Comparison of ENCODE assay signal across 9 cellular contexts in the genomic region with DNA sequence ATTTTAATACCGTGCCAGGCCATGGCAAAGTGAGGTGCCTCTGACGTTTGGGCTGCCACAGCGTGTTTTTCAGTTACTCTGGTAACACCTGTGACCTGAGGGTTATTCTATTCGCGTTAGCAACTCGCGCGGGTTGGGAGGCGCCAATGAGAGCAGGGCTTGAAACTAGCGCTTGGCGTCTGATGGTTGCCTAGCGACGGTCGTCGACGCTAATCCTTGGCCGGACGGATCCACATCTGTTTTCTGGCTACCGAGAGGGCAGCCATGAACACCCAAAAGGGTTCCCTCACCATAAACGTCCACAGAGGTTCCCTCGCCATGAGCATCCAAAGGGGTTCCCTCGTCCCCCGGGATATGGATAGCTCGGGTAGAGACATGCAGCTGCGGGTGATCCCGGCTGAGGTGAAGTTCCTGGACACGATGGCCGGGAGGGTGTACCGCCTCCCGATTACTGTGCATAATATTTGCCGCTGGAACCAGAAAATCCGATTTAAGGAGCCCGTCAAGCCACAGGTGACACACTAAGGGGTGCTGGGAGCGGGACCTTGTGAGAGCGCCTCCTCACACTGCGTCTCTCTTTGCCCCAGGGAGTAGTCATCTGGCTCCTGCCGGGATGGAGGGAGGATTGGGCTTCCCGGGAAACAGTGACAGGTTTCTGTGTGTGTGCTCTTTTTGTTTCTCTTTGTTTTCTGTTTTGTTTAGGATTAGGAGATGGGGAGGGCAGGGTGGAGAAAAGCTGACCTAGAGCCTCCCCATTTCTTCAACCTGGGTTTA. TPM values are rescaled to one million over a fixed set of nuclear protein-coding genes. Genes with fewer than 3 reads are reported as not detected.
DNase-seq lines count a peak whose midpoint lies in the region; ATAC-seq and TF ChIP-seq lines count a peak whose summit lies in the region.
"Had no signal": no experiment of that assay in that cellular context is flagged by ENCODE, and none has a peak within 500 bp of the region (broad histone marks: within the 10 kb centered on the region; RNA-seq: fewer than 3 reads in every experiment).

A gene with protein sequence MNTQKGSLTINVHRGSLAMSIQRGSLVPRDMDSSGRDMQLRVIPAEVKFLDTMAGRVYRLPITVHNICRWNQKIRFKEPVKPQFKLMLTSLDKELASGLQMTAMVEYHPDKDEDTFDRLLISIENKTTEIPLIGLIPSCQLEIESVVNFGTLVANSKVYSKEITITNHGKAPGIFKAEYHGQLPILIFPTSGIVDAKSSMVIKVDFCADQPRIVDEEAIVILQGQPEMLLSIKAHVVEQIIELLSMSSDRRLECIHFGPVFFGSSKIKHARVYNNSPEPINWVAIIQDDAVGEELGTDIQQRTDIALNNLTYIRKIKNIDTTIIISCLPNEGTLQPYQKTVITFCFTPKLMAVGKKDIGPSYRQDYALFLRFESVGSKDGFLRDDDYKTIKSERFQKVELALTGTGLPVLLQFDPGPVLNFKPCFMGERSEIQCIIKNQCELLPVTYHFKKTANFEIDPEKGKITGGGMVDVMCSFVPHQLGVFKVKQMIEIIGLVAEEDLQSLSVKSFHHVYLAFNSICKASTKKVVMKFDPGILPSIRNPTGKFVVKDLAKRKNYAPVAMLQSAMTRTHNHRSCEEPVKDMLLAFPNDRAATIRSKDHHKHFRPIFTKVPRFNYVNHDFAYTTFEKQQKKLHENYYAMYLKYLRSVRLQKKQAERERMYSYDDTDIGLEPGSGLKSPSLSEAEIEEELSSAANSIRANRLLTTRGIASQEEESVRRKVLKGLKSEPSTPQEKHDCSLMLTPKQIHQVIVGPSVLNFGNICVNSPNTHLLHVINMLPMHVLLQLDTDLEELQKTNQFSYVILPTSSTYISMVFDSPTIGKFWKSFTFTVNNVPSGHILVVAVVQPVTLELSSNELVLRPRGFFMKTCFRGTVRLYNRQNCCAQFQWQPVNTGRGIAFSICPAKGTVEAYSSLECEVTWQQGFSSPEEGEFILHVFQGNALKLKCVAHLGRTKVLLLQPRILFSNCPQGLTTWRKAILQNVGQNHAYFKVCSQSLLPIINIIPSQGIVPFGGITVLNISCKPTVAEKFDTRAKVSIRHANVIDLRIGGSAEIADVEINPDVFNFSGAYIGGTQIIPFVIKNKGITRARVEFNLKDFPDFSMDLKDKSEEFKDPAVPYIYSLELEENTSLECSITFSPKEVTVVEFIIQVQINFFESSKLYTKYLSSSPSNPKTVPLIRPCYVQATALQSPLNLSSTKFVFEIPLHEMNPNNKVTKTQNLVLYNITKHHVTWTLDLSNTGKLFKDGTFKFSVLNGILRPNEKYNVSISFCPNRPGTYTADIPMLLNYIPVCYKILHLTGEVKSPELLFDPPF (N-terminal part only) (plus strand): TSS at position 199 of the 774 bp plus-strand sequence. CDS start 66 bp downstream, at position 265.

- no peak for ATAC-seq in HG03108 (IDR thresholded peaks at IDR 0.05; ENCODE audit: unreplicated experiment)
- ATAC-seq in stimulated activated naive CD8-positive, alpha-beta T cell treated with anti-CD3 and anti-CD28 coated beads, Interleukin-15, Interleukin-2, amounts not matched to agents 100 U/mL and 50 U/mL, for 24 hours, result no peak

- no peaks in the 10 kb centered on the region for H3K36me3 Mint-ChIP-seq in Calu3 (ENCODE audit: insufficient read depth, unreplicated experiment)
- H3K36me3 Mint-ChIP-seq in nephron progenitor cell (ENCODE audit: low read depth), result no peaks in the 10 kb centered on the region
- H3K36me3 Mint-ChIP-seq in activated T-helper 1 cell treated with anti-CD3 and anti-CD28 coated beads, Interleukin-12 subunit alpha, Interleukin-12 subunit beta, Interleukin-2, Interleukin-4 antibody, amounts not matched to agents 30 ng/mL and 10 ng/mL and 1 ng/mL, durations not matched to agents 14 hours and 24 hours and 36 hours (ENCODE audit: low read depth), result no peaks in the 10 kb centered on the region

- H3K4me3 ChIP-seq in epithelial cell of esophagus (ENCODE audit: low read length), result peak within 1 kb of the TSS; percentile 18

- no peak within 1 kb of the TSS for H3K27ac Mint-ChIP-seq in Calu3 (ENCODE audit: unreplicated experiment)
- no peak within 1 kb of the TSS for H3K27ac Mint-ChIP-seq in nephron progenitor cell
- H3K27ac Mint-ChIP-seq in activated T-helper 1 cell treated with anti-CD3 and anti-CD28 coated beads, Interleukin-12 subunit alpha, Interleukin-12 subunit beta, Interleukin-2, Interleukin-4 antibody, amounts not matched to agents 30 ng/mL and 10 ng/mL and 1 ng/mL, durations not matched to agents 14 hours and 24 hours and 36 hours, result no peak within 1 kb of the TSS

- H3K9me3 Mint-ChIP-seq in Calu3 (ENCODE audit: low read depth, unreplicated experiment), result peaks cover 3% of the 10 kb centered on the region
- H3K9me3 Mint-ChIP-seq in nephron progenitor cell, result peaks cover 44% of the 10 kb centered on the region
- H3K9me3 Mint-ChIP-seq in activated T-helper 1 cell treated with anti-CD3 and anti-CD28 coated beads, Interleukin-12 subunit alpha, Interleukin-12 subunit beta, Interleukin-2, Interleukin-4 antibody, amounts not matched to agents 30 ng/mL and 10 ng/mL and 1 ng/mL, durations not matched to agents 14 hours and 24 hours and 36 hours, result no peaks in the 10 kb centered on the region

- DNase-seq in Calu3 (peak; percentile 54), NCI-H2196 (lab: John Stamatoyannopoulos, UW; ENCODE audit: unreplicated experiment) (peak; percentile 2), epithelial cell of esophagus (ENCODE audit: low read depth) (peak; percentile 18), nephron progenitor cell (peak; percentile 52)
- DNase-seq in activated CD4-positive, alpha-beta T cell treated with anti-CD3 and anti-CD28 coated beads for 48 hours, result no peak
- DNase-seq in activated T-helper 1 cell treated with anti-CD3 and anti-CD28 coated beads, Interleukin-12 subunit alpha, Interleukin-12 subunit beta, Interleukin-2, Interleukin-4 antibody, amounts not matched to agents 30 ng/mL and 10 ng/mL and 1 ng/mL, durations not matched to agents 14 hours and 24 hours and 36 hours (ENCODE audit: low spot score), result no peak
- DNase-seq in stimulated activated naive CD8-positive, alpha-beta T cell treated with anti-CD3 and anti-CD28 coated beads, Interleukin-15, Interleukin-2, amounts not matched to agents 100 U/mL and 50 U/mL, for 24 hours, result no peak
- DNase-seq: erythroblast had no signal

- CTCF ChIA-PET in Calu3 (lab: Charles Lee), result no interaction called here

- H3K4me3 Mint-ChIP-seq in Calu3 (ENCODE audit: low read depth, unreplicated experiment) (peak within 1 kb of the TSS; percentile 69), nephron progenitor cell (peak within 1 kb of the TSS; percentile 81)
- H3K4me3 Mint-ChIP-seq in activated T-helper 1 cell treated with anti-CD3 and anti-CD28 coated beads, Interleukin-12 subunit alpha, Interleukin-12 subunit beta, Interleukin-2, Interleukin-4 antibody, amounts not matched to agents 30 ng/mL and 10 ng/mL and 1 ng/mL, durations not matched to agents 14 hours and 24 hours and 36 hours, result no peak within 1 kb of the TSS

- intact Hi-C loops in Calu3 (cut with micrococcal nuclease; ENCODE audit: unreplicated experiment), result no loop called here
- intact Hi-C loops in activated T-helper 1 cell treated with anti-CD3 and anti-CD28 coated beads, Interleukin-12 subunit alpha, Interleukin-12 subunit beta, Interleukin-2, Interleukin-4 antibody, amounts not matched to agents 30 ng/mL and 10 ng/mL and 1 ng/mL, durations not matched to agents 14 hours and 24 hours and 36 hours (cut with micrococcal nuclease), result no loop called here

- TF ChIP-seq CTCF in Calu3 (IDR thresholded peaks at IDR 0.05; ENCODE audit: unreplicated experiment), result no peak
- no peak for TF ChIP-seq CTCF in epithelial cell of esophagus (IDR thresholded peaks at IDR 0.05; ENCODE audit: insufficient read depth, low read depth, low read length, missing control alignments)
- TF ChIP-seq CTCF in nephron progenitor cell (IDR thresholded peaks at IDR 0.05), result no peak

- no peaks in the 10 kb centered on the region for H3K27me3 Mint-ChIP-seq in Calu3 (ENCODE audit: unreplicated experiment)
- H3K27me3 Mint-ChIP-seq in nephron progenitor cell (ENCODE audit: low read depth, poor library complexity), result no peaks in the 10 kb centered on the region
- no peaks in the 10 kb centered on the region for H3K27me3 Mint-ChIP-seq in activated T-helper 1 cell treated with anti-CD3 and anti-CD28 coated beads, Interleukin-12 subunit alpha, Interleukin-12 subunit beta, Interleukin-2, Interleukin-4 antibody, amounts not matched to agents 30 ng/mL and 10 ng/mL and 1 ng/mL, durations not matched to agents 14 hours and 24 hours and 36 hours (ENCODE audit: insufficient read depth)

- BruUV-seq in Calu3 (replicated peaks; lab: Mats Ljungman, UMichigan), result no TSS peak

- H3K4me1 Mint-ChIP-seq in Calu3 (ENCODE audit: low read depth, unreplicated experiment), result no peaks in the 10 kb centered on the region
- H3K4me1 Mint-ChIP-seq in nephron progenitor cell, result no peaks in the 10 kb centered on the region
- H3K4me1 Mint-ChIP-seq in activated T-helper 1 cell treated with anti-CD3 and anti-CD28 coated beads, Interleukin-12 subunit alpha, Interleukin-12 subunit beta, Interleukin-2, Interleukin-4 antibody, amounts not matched to agents 30 ng/mL and 10 ng/mL and 1 ng/mL, durations not matched to agents 14 hours and 24 hours and 36 hours (ENCODE audit: low read depth), result no peaks in the 10 kb centered on the region

RNA-seq across cellular contexts. Expression of the gene that starts here (rescaled TPM):
- total RNA-seq in Calu3 (2022), result 0.21 and 1.0 TPM in 2 replicates
- not detected in 2 replicates for total RNA-seq in activated T-helper 1 cell treated with anti-CD3 and anti-CD28 coated beads, Interleukin-12 subunit alpha, Interleukin-12 subunit beta, Interleukin-2, Interleukin-4 antibody, amounts not matched to agents 30 ng/mL and 10 ng/mL and 1 ng/mL, durations not matched to agents 14 hours and 24 hours and 36 hours

Comparison
In these comparisons a context has a peak if more than half of its experiments do, and no peak if none do; other contexts are left out.
1. DNase-seq: peak in Calu3 (single experiment), NCI-H2196 (single experiment), epithelial cell of esophagus (single experiment) and nephron progenitor cell (single experiment); none in activated CD4-positive, alpha-beta T cell treated with anti-CD3 and anti-CD28 coated beads for 48 hours (single experiment), activated T-helper 1 cell treated with anti-CD3 and anti-CD28 coated beads, Interleukin-12 subunit alpha, Interleukin-12 subunit beta, Interleukin-2, Interleukin-4 antibody, amounts not matched to agents 30 ng/mL and 10 ng/mL and 1 ng/mL, durations not matched to agents 14 hours and 24 hours and 36 hours (single experiment) and stimulated activated naive CD8-positive, alpha-beta T cell treated with anti-CD3 and anti-CD28 coated beads, Interleukin-15, Interleukin-2, amounts not matched to agents 100 U/mL and 50 U/mL, for 24 hours (single experiment).